In genomic region chr12:52032431-52032796, GRCh38 we compare ENCODE assay signal across 8 cellular contexts. TPM values are rescaled to one million over a fixed set of nuclear protein-coding genes. Genes with fewer than 3 reads are reported as not detected.
A peak's percentile ranks its signal among the peaks of the same experiment; 100 is the strongest.
DNase-seq lines count a peak whose midpoint lies in the region; ATAC-seq and TF ChIP-seq lines count a peak whose summit lies in the region.

No MANE protein-coding gene starts in this region.

- no peak for ATAC-seq in lung (ENCODE audit: insufficient read depth, low FRiP score)
- no peak for ATAC-seq in thoracic aorta (ENCODE audit: insufficient number of reproducible peaks, low FRiP score, low read depth)
- ATAC-seq in HG03457 (IDR thresholded peaks at IDR 0.05; ENCODE audit: unreplicated experiment), result no peak
- no peak for ATAC-seq in GM21717 (IDR thresholded peaks at IDR 0.05; ENCODE audit: unreplicated experiment)

- H3K4me2 ChIP-seq in DOHH2 (ENCODE audit: low read length), result peak overlapping the region; percentile 93

- peak overlapping the region; percentile 72 for H3K4me3 ChIP-seq in DOHH2 (ENCODE audit: low read length)
- H3K4me3 ChIP-seq in lung, result no peak overlapping the region
- H3K4me3 ChIP-seq in thoracic aorta, result peak overlapping the region; percentile 74

- no peaks in the 10 kb centered on the region for H3K27me3 ChIP-seq in DOHH2 (ENCODE audit: control insufficient read depth, low read length)
- no peaks in the 10 kb centered on the region for H3K27me3 ChIP-seq in lung (ENCODE audit: control insufficient read depth, insufficient read depth)
- H3K27me3 ChIP-seq in thoracic aorta (replicated peaks; ENCODE audit: insufficient read depth), result no peaks in the 10 kb centered on the region

- H3K4me1 ChIP-seq in DOHH2 (ENCODE audit: control insufficient read depth, low read length) (peaks cover 48% of the 10 kb centered on the region), lung (ENCODE audit: control insufficient read depth in 2 of 2, insufficient read depth in 2 of 2, low read length in 2 of 2) (peaks cover 8 to 13% of the 10 kb centered on the region in 2 donors), thoracic aorta (ENCODE audit: control insufficient read depth in 1 of 2, low read depth in 2 of 2) (peaks cover 12 to 25% of the 10 kb centered on the region in 2 donors)

- H3K9me3 ChIP-seq in DOHH2 (ENCODE audit: control insufficient read depth, insufficient read depth, low read length) (no peaks in the 10 kb centered on the region), lung (ENCODE audit: control insufficient read depth in 2 of 2, insufficient read depth in 1 of 2, low read length in 1 of 2) (no peaks in the 10 kb centered on the region), thoracic aorta (no peaks in the 10 kb centered on the region)

- H3K36me3 ChIP-seq in DOHH2 (ENCODE audit: control insufficient read depth, low read length) (no peaks in the 10 kb centered on the region), lung (ENCODE audit: control insufficient read depth in 2 of 2, insufficient read depth in 2 of 2, low read length in 2 of 2) (no peaks in the 10 kb centered on the region), thoracic aorta (no peaks in the 10 kb centered on the region)

- WGBS in lung, 2 donors, result 7 to 8% methylated on average over 5 of the region's 5 CpGs

- no peaks in the 10 kb centered on the region for H4K20me1 ChIP-seq in DOHH2 (ENCODE audit: control insufficient read depth, insufficient read depth, low read depth, low read length)

- H3K27ac ChIP-seq in DOHH2 (ENCODE audit: low read depth, low read length) (peak overlapping the region; percentile 64), cingulate gyrus (ENCODE audit: low read depth, low read length) (peak overlapping the region; percentile 98), lung (ENCODE audit: low read depth in 1 of 2, low read length in 1 of 2) (peak overlapping the region; percentile 81 to 94), thoracic aorta (peak overlapping the region; percentile 94 to 98)

- DNase-seq in NCI-H345 (lab: John Stamatoyannopoulos, UW), result peak; percentile 18
- peak; percentile 60 for DNase-seq in lung (ENCODE audit: low spot score)
- DNase-seq in thoracic aorta (ENCODE audit: low spot score), result peak; percentile 70
- DNase-seq in NCI-H1436 (lab: John Stamatoyannopoulos, UW), result no peak

- TF ChIP-seq CTCF in DOHH2 (IDR thresholded peaks at IDR 0.05; ENCODE audit: low read depth, low read length, poor library complexity, severe bottlenecking) (no peak), lung (IDR thresholded peaks at IDR 0.05; ENCODE audit: control extremely low read depth, extremely low read depth) (no peak), thoracic aorta (IDR thresholded peaks at IDR 0.05) (no peak)

- H3F3A ChIP-seq in DOHH2 (ENCODE audit: control insufficient read depth, insufficient read depth), result peaks cover 23% of the 10 kb centered on the region

- H3K9me2 ChIP-seq in DOHH2 (replicated peaks; ENCODE audit: control insufficient read depth, low read length), result no peaks in the 10 kb centered on the region

- peaks cover 1% of the 10 kb centered on the region for H3K79me2 ChIP-seq in DOHH2 (ENCODE audit: control insufficient read depth, low read length)

RNA-seq across cellular contexts. Expression of gene NR4A1, which starts 18.8 kb away (rescaled TPM):
- total RNA-seq in lung, result 10 to 100 TPM; 56.8 to 77.9 TPM
- 10 to 100 TPM; 45.1 to 67.3 TPM for polyA plus RNA-seq in lung
- 100 to 1,000 TPM; 112 to 468 TPM for total RNA-seq in thoracic aorta

RNA-seq across cellular contexts. Expression of gene TAMALIN, which starts 25.7 kb away (rescaled TPM):
- total RNA-seq in lung, result 10 to 100 TPM; 31.4 to 84.0 TPM
- 10 to 100 TPM; 52.9 to 68.0 TPM for polyA plus RNA-seq in lung
- 10 to 100 TPM; 17.0 to 21.9 TPM for total RNA-seq in thoracic aorta

RNA-seq across cellular contexts. Expression of gene ATG101, which starts 37.4 kb away (rescaled TPM):
- total RNA-seq in lung, result 10 to 100 TPM; 22.1 to 37.2 TPM
- polyA plus RNA-seq in lung, result 10 to 100 TPM; 36.2 to 64.3 TPM
- 10 to 100 TPM; 43.0 to 46.6 TPM for total RNA-seq in thoracic aorta

RNA-seq across cellular contexts. Expression of gene SMIM41, which starts 47.1 kb away (rescaled TPM):
- total RNA-seq in lung (1 to 10 TPM; 2.2 to 6.5 TPM), thoracic aorta (1 to 10 TPM in 1 of 2 donors, not detected in 1; 1.8 TPM)
- 1 to 10 TPM; 1.9 to 7.6 TPM for polyA plus RNA-seq in lung
